ENCODE assay signal across 19 cellular contexts in genomic region chr6:158033077-158033750, GRCh38. TPM values are rescaled to one million over a fixed set of nuclear protein-coding genes. Genes with fewer than 3 reads are reported as not detected.
DNase-seq lines count a peak whose midpoint lies in the region; ATAC-seq and TF ChIP-seq lines count a peak whose summit lies in the region.
"Had no signal": no experiment of that assay in that cellular context is flagged by ENCODE, and none has a peak within 500 bp of the region (broad histone marks: within the 10 kb centered on the region; RNA-seq: fewer than 3 reads in every experiment).

No MANE protein-coding gene starts in this region.

- no peak for ATAC-seq in sciatic nerve
- ATAC-seq in GM21447 (IDR thresholded peaks at IDR 0.05; ENCODE audit: unreplicated experiment) = no peak
- ATAC-seq in GM18868 (IDR thresholded peaks at IDR 0.05; ENCODE audit: unreplicated experiment) = no peak
- no peak for ATAC-seq in GM18861 (IDR thresholded peaks at IDR 0.05; ENCODE audit: unreplicated experiment)
- ATAC-seq: T-helper 17 cell had no signal

- WGBS in hepatocyte (ENCODE audit: low lambda C conversion rate, missing lambda C conversion rate) = 97% methylated on average over 30 of the region's 30 CpGs

- H3K9me3 ChIP-seq in AG04450 (ENCODE audit: control insufficient read depth, insufficient read depth, low read length) (no peaks in the 10 kb centered on the region; the same call in 1 of the 2 replicates), adipocyte (ENCODE audit: control insufficient read depth, low read length) (no peaks in the 10 kb centered on the region), hepatocyte (ENCODE audit: low read depth) (no peaks in the 10 kb centered on the region)
- H3K9me3 ChIP-seq: breast epithelium, Caco-2 had no signal

- H2AFZ ChIP-seq in hepatocyte = no peak overlapping the region
- H2AFZ ChIP-seq: neural progenitor cell had no signal

- H3K36me3 ChIP-seq in adipocyte (ENCODE audit: control insufficient read depth, insufficient read depth, low read length, severe bottlenecking) (no peaks in the 10 kb centered on the region), hepatocyte (replicated peaks; ENCODE audit: insufficient read depth, low read depth) (no peaks in the 10 kb centered on the region)
- H3K36me3 ChIP-seq: breast epithelium, neural progenitor cell had no signal

- peak overlapping the region; percentile 39 for H3K27ac ChIP-seq in AG04450 (ENCODE audit: low read depth, low read length)
- peak overlapping the region; percentile 88 for H3K27ac ChIP-seq in hepatocyte
- H3K27ac ChIP-seq: neural progenitor cell, VCaP had no signal

- H3K9ac ChIP-seq in adipocyte (ENCODE audit: low read length) = peak overlapping the region; percentile 5
- H3K9ac ChIP-seq: neural progenitor cell had no signal

- POLR2A ChIA-PET in AG04450 (lab: Yijun Ruan, JAX) = no interaction called here

- no peaks in the 10 kb centered on the region for H3K9me2 ChIP-seq in hepatocyte (replicated peaks; ENCODE audit: insufficient read depth)

- H3K4me1 ChIP-seq in adipocyte (ENCODE audit: control insufficient read depth, insufficient read depth, low read length) (peaks cover 30% of the 10 kb centered on the region), hepatocyte (ENCODE audit: insufficient read depth) (peaks cover 26% of the 10 kb centered on the region)
- H3K4me1 ChIP-seq: breast epithelium had no signal

- TF ChIP-seq CTCF in AG04450 (IDR thresholded peaks at IDR 0.05; ENCODE audit: low read depth, low read length) = no peak
- TF ChIP-seq CTCF in hepatocyte (IDR thresholded peaks at IDR 0.05; ENCODE audit: poor library complexity) = no peak

- H3K27me3 ChIP-seq in AG04450 (ENCODE audit: control insufficient read depth, insufficient read depth, low read length) (no peaks in the 10 kb centered on the region), adipocyte (replicated peaks; ENCODE audit: control insufficient read depth, insufficient read depth, low read length) (no peaks in the 10 kb centered on the region), hepatocyte (no peaks in the 10 kb centered on the region)
- H3K27me3 ChIP-seq: breast epithelium, neural progenitor cell had no signal

- H4K20me1 ChIP-seq in hepatocyte (ENCODE audit: insufficient read depth, poor library complexity, severe bottlenecking) = no peaks in the 10 kb centered on the region

- H3K4me3 ChIP-seq in AG04450 (ENCODE audit: low read depth, low read length) (no peak overlapping the region), adipocyte (ENCODE audit: low read length) (no peak overlapping the region), hepatocyte (no peak overlapping the region)
- H3K4me3 ChIP-seq: breast epithelium, neural progenitor cell had no signal

- H3K4me2 ChIP-seq in hepatocyte = peak overlapping the region; percentile 61
- H3K4me2 ChIP-seq: neural progenitor cell had no signal

- CTCF ChIA-PET in AG04450 (lab: Charles Lee) = no interaction called here

- peaks cover 19% of the 10 kb centered on the region for H3K79me2 ChIP-seq in hepatocyte

- intact Hi-C loops in sciatic nerve (cut with DNase I) = no loop called here

- DNase-seq in AG04450 (ENCODE audit: low read depth, low spot score) (no peak), adipocyte (ENCODE audit: low read depth) (no peak), hepatocyte (ENCODE audit: low spot score) (no peak), sciatic nerve (ENCODE audit: low spot score) (peak; percentile 45), occipital lobe (lab: John Stamatoyannopoulos, UW) (no peak)
- DNase-seq: activated CD4-positive, alpha-beta memory T cell treated with anti-CD3 and anti-CD28 coated beads for 36 hours; Caco-2; immature natural killer cell; Karpas-422; NCI-H1092; NCI-H524; retina; T-helper 17 cell had no signal

RNA-seq across cellular contexts. Expression of gene SYNJ2, which starts 51.6 kb away (rescaled TPM):
- polyA plus RNA-seq in AG04450 (2011; rRNA removed) = 38.1 and 40.8 TPM in 2 replicates
- polyA minus RNA-seq in AG04450 (2011; rRNA and poly(A)+ RNA removed) = 63.6 and 78.2 TPM in 2 replicates
- total RNA-seq in hepatocyte = 15.4 and 15.6 TPM in 2 replicates
- polyA plus RNA-seq in hepatocyte = 16.5 and 21.4 TPM in 2 replicates
- total RNA-seq in sciatic nerve = 22.5 TPM
- total RNA-seq in occipital lobe = 7.2 TPM
